In genomic region chr17:15444805-15445204, GRCh38 we compare ENCODE assay signal across 15 cellular contexts. TPM values are rescaled to one million over a fixed set of nuclear protein-coding genes. Genes with fewer than 3 reads are reported as not detected.
DNase-seq lines count a peak whose midpoint lies in the region; ATAC-seq and TF ChIP-seq lines count a peak whose summit lies in the region.
"Had no signal": no experiment of that assay in that cellular context is flagged by ENCODE, and none has a peak within 500 bp of the region (broad histone marks: within the 10 kb centered on the region; RNA-seq: fewer than 3 reads in every experiment).

No MANE protein-coding gene starts in this region.

- peak overlapping the region; percentile 50 for H3K27ac ChIP-seq in trophoblast cell (ENCODE audit: low read depth, low read length)
- H3K27ac ChIP-seq: colonic mucosa, prostate gland, suprapubic skin had no signal

- H3K79me1 ChIP-seq in trophoblast cell (ENCODE audit: low read length), result peaks cover 16% of the 10 kb centered on the region

- H3K4me2 ChIP-seq in trophoblast cell (ENCODE audit: low read length), result peak overlapping the region; percentile 22

- no peak overlapping the region for H2BK5ac ChIP-seq in trophoblast cell (ENCODE audit: low read depth, low read length, poor library complexity)

- no peaks in the 10 kb centered on the region for H3K79me2 ChIP-seq in trophoblast cell (ENCODE audit: control insufficient read depth, insufficient read depth, low read length, poor library complexity)

- H3K4me3 ChIP-seq in trophoblast cell (ENCODE audit: low read depth, low read length), result no peak overlapping the region
- H3K4me3 ChIP-seq: colonic mucosa, prostate gland, suprapubic skin had no signal

- DNase-seq in EL, result peak; percentile 79
- DNase-seq in KBM-7, result peak; percentile 91
- peak; percentile 21 for DNase-seq in activated CD8-positive, alpha-beta T cell treated with anti-CD3 and anti-CD28 coated beads for 36 hours
- peak; percentile 14 to 55 for DNase-seq in trophoblast cell
- DNase-seq in nephron progenitor cell, result no peak
- no peak for DNase-seq in DMS53 (lab: John Stamatoyannopoulos, UW)
- DNase-seq in activated gamma-delta T cell (lab: John Stamatoyannopoulos, UW), result no peak
- DNase-seq: activated CD4-positive, alpha-beta T cell treated with anti-CD3 and anti-CD28 coated beads, Interleukin-2, amount 50 U/mL, for 4 hours; aorta; colonic mucosa; NCI-H1436; NCI-H510A treated with DMSO at 0.1 percent for 48 hours had no signal

- CTCF ChIA-PET in activated CD8-positive, alpha-beta T cell treated with anti-CD3 and anti-CD28 coated beads for 36 hours (lab: Charles Lee), result no interaction called here

- H3K27me3 Mint-ChIP-seq in activated CD8-positive, alpha-beta T cell treated with anti-CD3 and anti-CD28 coated beads for 36 hours, result no peaks in the 10 kb centered on the region
- no peaks in the 10 kb centered on the region for H3K27me3 Mint-ChIP-seq in nephron progenitor cell (ENCODE audit: low read depth, poor library complexity)
- H3K27me3 Mint-ChIP-seq: naive thymus-derived CD8-positive, alpha-beta T cell had no signal

- H3K9me3 ChIP-seq in trophoblast cell (ENCODE audit: insufficient read depth, low read depth, low read length), result no peaks in the 10 kb centered on the region
- H3K9me3 ChIP-seq: colonic mucosa, prostate gland, suprapubic skin had no signal

- no peak overlapping the region for H2BK120ac ChIP-seq in trophoblast cell (ENCODE audit: insufficient read depth, low read length, poor library complexity)

- H3K27me3 ChIP-seq in trophoblast cell (ENCODE audit: insufficient read depth, low read length), result no peaks in the 10 kb centered on the region
- H3K27me3 ChIP-seq: colonic mucosa, suprapubic skin had no signal

- in situ Hi-C loops in KBM-7 (cut with MboI; ENCODE audit: low pct_unique_long_range_greater_than_20kb, low sequenced_read_pairs), result no loop called here

- H2AK5ac ChIP-seq in trophoblast cell (ENCODE audit: low read length), result no peak overlapping the region

- H3K9me3 Mint-ChIP-seq in activated CD8-positive, alpha-beta T cell treated with anti-CD3 and anti-CD28 coated beads for 36 hours, result no peaks in the 10 kb centered on the region
- no peaks in the 10 kb centered on the region for H3K9me3 Mint-ChIP-seq in nephron progenitor cell

- intact Hi-C loops in activated CD8-positive, alpha-beta T cell treated with anti-CD3 and anti-CD28 coated beads for 36 hours (cut with micrococcal nuclease), result no loop called here

- no peak for ATAC-seq in activated CD8-positive, alpha-beta T cell treated with anti-CD3 and anti-CD28 coated beads for 36 hours

- peaks cover 4% of the 10 kb centered on the region for H3K36me3 Mint-ChIP-seq in activated CD8-positive, alpha-beta T cell treated with anti-CD3 and anti-CD28 coated beads for 36 hours (ENCODE audit: low read depth)
- peaks cover 29% of the 10 kb centered on the region for H3K36me3 Mint-ChIP-seq in nephron progenitor cell (ENCODE audit: low read depth)

- no peak overlapping the region for H3K18ac ChIP-seq in trophoblast cell (ENCODE audit: low read length)

- H3K9ac ChIP-seq in trophoblast cell (ENCODE audit: low read length), result no peak overlapping the region

- H3K14ac ChIP-seq in trophoblast cell (ENCODE audit: low read length), result no peak overlapping the region

- H3K4me1 Mint-ChIP-seq in activated CD8-positive, alpha-beta T cell treated with anti-CD3 and anti-CD28 coated beads for 36 hours (ENCODE audit: low read depth), result peaks cover 10% of the 10 kb centered on the region
- peaks cover 40% of the 10 kb centered on the region for H3K4me1 Mint-ChIP-seq in nephron progenitor cell

- H2BK12ac ChIP-seq in trophoblast cell (ENCODE audit: low read length), result no peak overlapping the region

- H4K8ac ChIP-seq in trophoblast cell (ENCODE audit: low read depth, low read length), result no peak overlapping the region

- H3K4ac ChIP-seq in trophoblast cell (ENCODE audit: low read depth, low read length), result no peak overlapping the region

- POLR2A ChIA-PET in activated CD8-positive, alpha-beta T cell treated with anti-CD3 and anti-CD28 coated beads for 36 hours (lab: Charles Lee), result no interaction called here

- no peak overlapping the region for H4K12ac ChIP-seq in trophoblast cell (ENCODE audit: low read depth, low read length)

- no peak overlapping the region for H3K4me3 Mint-ChIP-seq in activated CD8-positive, alpha-beta T cell treated with anti-CD3 and anti-CD28 coated beads for 36 hours
- H3K4me3 Mint-ChIP-seq in nephron progenitor cell, result no peak overlapping the region
- H3K4me3 Mint-ChIP-seq: naive thymus-derived CD8-positive, alpha-beta T cell had no signal

- no peak overlapping the region for H2AFZ ChIP-seq in trophoblast cell (ENCODE audit: insufficient read depth, low read length, poor library complexity)

- H3K27ac Mint-ChIP-seq in activated CD8-positive, alpha-beta T cell treated with anti-CD3 and anti-CD28 coated beads for 36 hours, result no peak overlapping the region
- no peak overlapping the region for H3K27ac Mint-ChIP-seq in nephron progenitor cell

- no peak overlapping the region for H3K23ac ChIP-seq in trophoblast cell (ENCODE audit: low read length)

- peaks cover 19 to 25% of the 10 kb centered on the region in 2 experiments for H3K4me1 ChIP-seq in trophoblast cell (ENCODE audit: control insufficient read depth in 1 of 2, insufficient read depth in 2 of 2, low read length in 2 of 2)
- H3K4me1 ChIP-seq: colonic mucosa, prostate gland, suprapubic skin had no signal

- no CpG with 5 or more reads among the region's 4 CpGs for WGBS in trophoblast cell (ENCODE audit: extremely low coverage, insufficient coverage, insufficient read length)

- peaks cover 0 to 3% of the 10 kb centered on the region in 2 experiments for H3K36me3 ChIP-seq in trophoblast cell (ENCODE audit: control insufficient read depth in 1 of 2, insufficient read depth in 2 of 2, low read length in 2 of 2)
- H3K36me3 ChIP-seq: colonic mucosa, prostate gland, suprapubic skin had no signal

- no peak overlapping the region for H4K91ac ChIP-seq in trophoblast cell (ENCODE audit: low read depth, low read length)

- no peak for TF ChIP-seq CTCF in activated CD8-positive, alpha-beta T cell treated with anti-CD3 and anti-CD28 coated beads for 36 hours (IDR thresholded peaks at IDR 0.05)
- TF ChIP-seq CTCF in nephron progenitor cell (IDR thresholded peaks at IDR 0.05), result no peak

RNA-seq across cellular contexts. Expression of gene CDRT4, which starts 22.6 kb away (rescaled TPM):
- total RNA-seq in activated CD8-positive, alpha-beta T cell treated with anti-CD3 and anti-CD28 coated beads for 36 hours, result 1 to 10 TPM; 3.6 to 3.7 TPM
- polyA plus RNA-seq in trophoblast cell (2013), result 10.1 and 12.1 TPM in 2 replicates

Comparison
In these comparisons a context has a peak if more than half of its experiments do, and no peak if none do; other contexts are left out.
1. DNase-seq: peak in EL (single experiment), KBM-7 (single experiment), activated CD8-positive, alpha-beta T cell treated with anti-CD3 and anti-CD28 coated beads for 36 hours (single experiment) and trophoblast cell (2 of 2); none in nephron progenitor cell (single experiment), DMS53 (single experiment) and activated gamma-delta T cell (single experiment).